In genomic region chr13:44303681-44304432, GRCh38 we compare ENCODE assay signal across 10 cellular contexts.
DNase-seq lines count a peak whose midpoint lies in the region; ATAC-seq and TF ChIP-seq lines count a peak whose summit lies in the region.
"Had no signal": no experiment of that assay in that cellular context is flagged by ENCODE, and none has a peak within 500 bp of the region (broad histone marks: within the 10 kb centered on the region; RNA-seq: fewer than 3 reads in every experiment).

No MANE protein-coding gene starts in this region.

- intact Hi-C loops in ascending aorta (cut with DNase I): loop anchor here (5.0 kb wide), 3 partner anchors 82 to 162 kb away; no protein-coding TSS in a partner anchor
- intact Hi-C loops in left ventricle myocardium superior (cut with micrococcal nuclease): no loop called here
- intact Hi-C loops in sigmoid colon (cut with DNase I): loop anchor here (2.0 to 5.0 kb wide), 3 partner anchors 68 to 162 kb away; partner anchors contain the start of gene SERP2

- CTCF ChIA-PET in HEK293 (lab: Yijun Ruan, JAX): interaction anchor here (0.7 kb wide), 1 partner anchor 521 kb away, joined by 6 read pairs; no protein-coding TSS in a partner anchor

- peaks cover 0 to 4% of the 10 kb centered on the region in 2 donors for H3K4me1 Mint-ChIP-seq in effector memory CD8-positive, alpha-beta T cell (ENCODE audit: low read depth in 2 of 2)

- H3K27ac ChIP-seq in HEK293 (ENCODE audit: extremely low read depth, low read depth, low read length): no peak overlapping the region
- H3K27ac ChIP-seq in ascending aorta: peak overlapping the region; percentile 77 to 88
- peak overlapping the region; percentile 76 to 90 (median 86) for H3K27ac ChIP-seq in sigmoid colon
- H3K27ac ChIP-seq: HL-60 had no signal

- H3K27me3 Mint-ChIP-seq in effector memory CD8-positive, alpha-beta T cell: peaks cover 29 to 58% of the 10 kb centered on the region in 2 donors

- H3K9me3 Mint-ChIP-seq in effector memory CD8-positive, alpha-beta T cell: no peaks in the 10 kb centered on the region

- 64 to 86% methylated on average over 5 of the region's 5 CpGs for WGBS in sigmoid colon, 2 donors

- TF ChIP-seq CTCF in HEK293 (tag by site-specific recombination; IDR thresholded peaks at IDR 0.05) (no peak), ascending aorta (IDR thresholded peaks at IDR 0.05) (no peak), sigmoid colon (IDR thresholded peaks at IDR 0.05) (no peak)

- H3K27me3 ChIP-seq in ascending aorta (no peaks in the 10 kb centered on the region), sigmoid colon (no peaks in the 10 kb centered on the region)

- peak; percentile 73 for ATAC-seq in left ventricle myocardium superior
- ATAC-seq in HG03520 (IDR thresholded peaks at IDR 0.05; ENCODE audit: unreplicated experiment): no peak
- ATAC-seq in effector memory CD8-positive, alpha-beta T cell (replicated peaks): no peak

- POLR2A ChIA-PET in HEK293 (lab: Yijun Ruan, JAX): interaction anchor here (0.7 to 1.0 kb wide), 2 partner anchors 65 to 133 kb away, joined by 3 to 5 read pairs; no protein-coding TSS in a partner anchor

- H3K36me3 ChIP-seq in HEK293 (ENCODE audit: control insufficient read depth in 2 of 2, insufficient read depth in 1 of 2, low read length in 2 of 2) (no peaks in the 10 kb centered on the region), ascending aorta (no peaks in the 10 kb centered on the region), sigmoid colon (no peaks in the 10 kb centered on the region)

- no peaks in the 10 kb centered on the region for H3K9me3 ChIP-seq in HEK293 (ENCODE audit: control insufficient read depth, insufficient read depth, low read depth, low read length)
- no peaks in the 10 kb centered on the region for H3K9me3 ChIP-seq in ascending aorta
- no peaks in the 10 kb centered on the region for H3K9me3 ChIP-seq in sigmoid colon

- H3K4me3 Mint-ChIP-seq in effector memory CD8-positive, alpha-beta T cell: no peak overlapping the region

- TF ChIP-seq EP300 in sigmoid colon (IDR thresholded peaks at IDR 0.05): peak; percentile 72 to 94 (median 78)

- no peak overlapping the region for H3K27ac Mint-ChIP-seq in effector memory CD8-positive, alpha-beta T cell

- H3K4me3 ChIP-seq in HEK293 (ENCODE audit: low read depth, low read length) (no peak overlapping the region), ascending aorta (no peak overlapping the region), sigmoid colon (no peak overlapping the region)

- peaks cover 7% of the 10 kb centered on the region for H3K4me1 ChIP-seq in HEK293 (ENCODE audit: control insufficient read depth, insufficient read depth, low read length)
- peaks cover 39 to 64% of the 10 kb centered on the region in 2 donors for H3K4me1 ChIP-seq in ascending aorta
- peaks cover 0 to 89% (median 82%) of the 10 kb centered on the region in 4 donors for H3K4me1 ChIP-seq in sigmoid colon

- H3K36me3 Mint-ChIP-seq in effector memory CD8-positive, alpha-beta T cell (ENCODE audit: insufficient read depth): no peaks in the 10 kb centered on the region

- TF ChIP-seq POLR2A in sigmoid colon (IDR thresholded peaks at IDR 0.05): no peak

- peak in 1 of 2 donors; percentile 83 for DNase-seq in ascending aorta (ENCODE audit: low spot score in 2 of 2)
- peak; percentile 81 for DNase-seq in left ventricle myocardium superior
- DNase-seq in sigmoid colon: peak; percentile 97
- no peak for DNase-seq in effector memory CD8-positive, alpha-beta T cell
- DNase-seq in activated gamma-delta T cell (lab: John Stamatoyannopoulos, UW): no peak
- no peak for DNase-seq in HCEC 1CT
- DNase-seq: activated CD8-positive, alpha-beta memory T cell treated with anti-CD3 and anti-CD28 coated beads, Interleukin-2, amount 50 U/mL, for 4 hours had no signal

TF ChIP-seq in HEK293, 187 proteins besides CTCF, POLR2A, EP300 and RAD21:
- TF ChIP-seq ZIC2 (tag by site-specific recombination; IDR thresholded peaks at IDR 0.05) (0 out of 2 replicates have a peak, but pooled peaks have one; percentile 27), OSR2 (tag by site-specific recombination; IDR thresholded peaks at IDR 0.05) (no peak), ZBTB48 (tag by site-specific recombination; IDR thresholded peaks at IDR 0.05) (peak; percentile 23; the same call in 1 of the 2 replicates)

Comparison
In these comparisons a context has a peak if more than half of its experiments do, and no peak if none do; other contexts are left out.
1. DNase-seq: peak in left ventricle myocardium superior (single experiment) and sigmoid colon (single experiment); none in effector memory CD8-positive, alpha-beta T cell (0 of 3), activated gamma-delta T cell (single experiment) and HCEC 1CT (single experiment).